ENCODE assay signal across 8 cellular contexts in the genomic region with DNA sequence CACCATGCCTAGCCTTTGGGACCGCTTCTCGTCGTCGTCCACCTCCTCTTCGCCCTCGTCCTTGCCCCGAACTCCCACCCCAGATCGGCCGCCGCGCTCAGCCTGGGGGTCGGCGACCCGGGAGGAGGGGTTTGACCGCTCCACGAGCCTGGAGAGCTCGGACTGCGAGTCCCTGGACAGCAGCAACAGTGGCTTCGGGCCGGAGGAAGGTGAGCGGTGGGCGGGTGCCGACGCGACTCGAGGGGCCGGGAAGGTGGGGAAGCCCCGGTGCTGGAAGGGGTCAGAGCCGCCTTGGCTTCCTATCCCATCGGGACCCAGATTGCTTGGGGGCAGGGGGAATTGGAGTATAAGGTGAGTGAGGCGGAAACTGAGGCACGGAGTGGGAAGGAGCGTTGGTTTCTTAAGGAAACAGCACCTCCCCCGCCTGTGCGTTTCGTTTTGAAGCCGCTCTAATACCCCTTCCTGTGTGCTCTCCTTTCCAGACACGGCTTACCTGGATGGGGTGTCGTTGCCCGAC. TPM values are rescaled to one million over a fixed set of nuclear protein-coding genes. Genes with fewer than 3 reads are reported as not detected.
DNase-seq lines count a peak whose midpoint lies in the region; ATAC-seq and TF ChIP-seq lines count a peak whose summit lies in the region.

No MANE protein-coding gene starts in this region.

- ATAC-seq in HG02981 (IDR thresholded peaks at IDR 0.05; ENCODE audit: unreplicated experiment), result no peak

- peaks cover 54% of the 10 kb centered on the region for H3K4me1 Mint-ChIP-seq in T-helper 2 cell treated with Interferon-gamma antibody and Interleukin-4, amounts not matched to agents 5 μg/mL and 100 μg/mL, for 36 hours (ENCODE audit: low read depth)

- H3K36me3 Mint-ChIP-seq in T-helper 2 cell treated with Interferon-gamma antibody and Interleukin-4, amounts not matched to agents 5 μg/mL and 100 μg/mL, for 36 hours (ENCODE audit: low read depth), result peaks cover 30% of the 10 kb centered on the region

- no peak for TF ChIP-seq CTCF in Peyer's patch (IDR thresholded peaks at IDR 0.05)

- peaks cover 0 to 23% (median 4%) of the 10 kb centered on the region in 4 donors for H3K4me1 ChIP-seq in Peyer's patch
- H3K4me1 ChIP-seq in esophagus (ENCODE audit: control insufficient read depth in 2 of 2, insufficient read depth in 2 of 2, low read length in 1 of 2), result peaks cover 0 to 9% of the 10 kb centered on the region in 2 donors
- peaks cover 47% of the 10 kb centered on the region for H3K4me1 ChIP-seq in neuron (ENCODE audit: insufficient read depth, low read length)

- no peaks in the 10 kb centered on the region for H3K27me3 ChIP-seq in Peyer's patch
- H3K27me3 ChIP-seq in esophagus (ENCODE audit: control insufficient read depth in 1 of 2, insufficient read depth in 2 of 2, low read length in 2 of 2), result no peaks in the 10 kb centered on the region
- no peaks in the 10 kb centered on the region for H3K27me3 ChIP-seq in neuron (ENCODE audit: insufficient read depth, low read length)

- no peak for DNase-seq in T-helper 2 cell treated with Interferon-gamma antibody and Interleukin-4, amounts not matched to agents 5 μg/mL and 100 μg/mL, for 36 hours (ENCODE audit: low spot score)
- DNase-seq in T-helper 2 cell, result no peak
- peak in 1 of 3 donors; percentile 66 for DNase-seq in Peyer's patch
- no peak for DNase-seq in effector CD4-positive, alpha-beta T cell
- no peak for DNase-seq in cerebellum (ENCODE audit: low spot score)

- TF ChIP-seq POLR2A in Peyer's patch (IDR thresholded peaks at IDR 0.05), result no peak

- H3K27ac Mint-ChIP-seq in T-helper 2 cell treated with Interferon-gamma antibody and Interleukin-4, amounts not matched to agents 5 μg/mL and 100 μg/mL, for 36 hours, result peak overlapping the region; percentile 94

- no peak overlapping the region for H2AFZ ChIP-seq in neuron (ENCODE audit: low read depth, low read length)

- peaks cover 0 to 22% (median 0%) of the 10 kb centered on the region in 3 donors for H3K36me3 ChIP-seq in Peyer's patch
- peaks cover 0 to 19% of the 10 kb centered on the region in 2 donors for H3K36me3 ChIP-seq in esophagus (ENCODE audit: control insufficient read depth in 2 of 2, insufficient read depth in 2 of 2, low read length in 1 of 2)
- H3K36me3 ChIP-seq in neuron (ENCODE audit: insufficient read depth, low read length), result peaks cover 15% of the 10 kb centered on the region

- H3K27ac ChIP-seq in Peyer's patch (peak overlapping the region; percentile 92 to 99 (median 95)), esophagus (ENCODE audit: low read depth in 2 of 2, low read length in 1 of 2) (peak overlapping the region; percentile 94 to 99)

- H3K9me3 ChIP-seq in Peyer's patch (no peaks in the 10 kb centered on the region), esophagus (ENCODE audit: control insufficient read depth in 2 of 2, insufficient read depth in 1 of 2, low read depth in 1 of 2, low read length in 1 of 2) (peaks cover 0 to 2% of the 10 kb centered on the region in 2 donors), neuron (ENCODE audit: low read length) (no peaks in the 10 kb centered on the region)

- H3K27me3 Mint-ChIP-seq in T-helper 2 cell treated with Interferon-gamma antibody and Interleukin-4, amounts not matched to agents 5 μg/mL and 100 μg/mL, for 36 hours (ENCODE audit: low read depth), result no peaks in the 10 kb centered on the region

- H3K4me3 ChIP-seq in Peyer's patch (peak overlapping the region; percentile 80 to 99 (median 94)), esophagus (ENCODE audit: low read depth in 1 of 2, low read length in 2 of 2) (peak overlapping the region; percentile 92 to 99), neuron (ENCODE audit: low read length) (peak overlapping the region; percentile 77)

- H3K9me3 Mint-ChIP-seq in T-helper 2 cell treated with Interferon-gamma antibody and Interleukin-4, amounts not matched to agents 5 μg/mL and 100 μg/mL, for 36 hours, result no peaks in the 10 kb centered on the region

- 0% methylated on average over 40 of the region's 40 CpGs for WGBS in esophagus, 2 donors

- peak overlapping the region; percentile 97 for H3K4me3 Mint-ChIP-seq in T-helper 2 cell treated with Interferon-gamma antibody and Interleukin-4, amounts not matched to agents 5 μg/mL and 100 μg/mL, for 36 hours

RNA-seq across cellular contexts. Expression of a gene that starts 0.5 kb away (rescaled TPM):
- total RNA-seq in Peyer's patch (100 to 1,000 TPM in 3 of 4 donors, 10 to 100 TPM in 1; 80.6 to 275 (median 123) TPM), cerebellum (60.5 TPM)
- 100 to 1,000 TPM; 230 to 332 TPM for polyA plus RNA-seq in esophagus

RNA-seq across cellular contexts. Expression of a gene that starts 58.2 kb away (rescaled TPM):
- 10 to 100 TPM in 3 of 4 donors, 1 to 10 TPM in 1; 9.7 to 48.7 (median 21.5) TPM for total RNA-seq in Peyer's patch
- polyA plus RNA-seq in esophagus, result 10 to 100 TPM in 1 of 2 donors, 1 to 10 TPM in 1; 4.7 to 12.8 TPM
- 35.2 TPM for total RNA-seq in cerebellum

RNA-seq across cellular contexts. Expression of a gene that starts 58.5 kb away (rescaled TPM):
- 10 to 100 TPM; 55.0 to 73.4 (median 60.6) TPM for total RNA-seq in Peyer's patch
- polyA plus RNA-seq in esophagus, result 100 to 1,000 TPM in 1 of 2 donors, 10 to 100 TPM in 1; 80.2 to 112 TPM
- 37.3 TPM for total RNA-seq in cerebellum
